28 cellular contexts compared by ENCODE assay signal in the genomic region with DNA sequence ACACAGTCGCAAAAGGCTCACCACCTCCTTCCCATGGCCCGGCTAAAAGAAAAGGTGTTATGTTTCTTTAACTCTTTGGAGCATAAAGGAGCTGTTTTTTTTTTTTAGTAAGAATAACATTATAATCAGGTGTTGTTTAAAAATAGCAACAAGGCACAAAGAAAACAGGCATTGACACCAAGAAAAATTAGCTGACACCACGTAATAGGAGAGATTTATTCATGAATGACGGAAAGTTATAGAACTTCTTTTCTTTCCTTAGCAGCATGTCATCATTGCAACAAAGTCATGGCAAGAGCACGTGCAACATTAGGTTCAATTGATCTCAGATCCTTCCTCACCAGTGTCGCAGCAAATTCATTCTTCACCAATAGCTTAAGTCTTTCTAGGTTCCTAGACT.
"Had no signal": no experiment of that assay in that cellular context is flagged by ENCODE, and none has a peak within 500 bp of the region (broad histone marks: within the 10 kb centered on the region; RNA-seq: fewer than 3 reads in every experiment).

No MANE protein-coding gene starts in this region.

- H3K4me1 ChIP-seq: colonic mucosa, esophagus muscularis mucosa, esophagus squamous epithelium, foreskin keratinocyte, gastrocnemius medialis, gastroesophageal sphincter, heart left ventricle, heart right ventricle had no signal

- H3K9me3 ChIP-seq: colonic mucosa, esophagus muscularis mucosa, esophagus squamous epithelium, gastrocnemius medialis, gastroesophageal sphincter, heart left ventricle had no signal

- FAIRE-seq: colon, endometrium, endothelial cell of umbilical vein, frontal cortex had no signal

- H3K36me3 ChIP-seq: colonic mucosa, esophagus muscularis mucosa, esophagus squamous epithelium, gastrocnemius medialis, gastroesophageal sphincter, heart left ventricle, heart right ventricle had no signal

- DNase-seq: colonic mucosa; cortex of kidney; dermis blood vessel endothelial cell; dorsolateral prefrontal cortex; effector CD4-positive, alpha-beta T cell; effector CD8-positive, alpha-beta T cell; effector memory CD4-positive, alpha-beta T cell; effector memory CD8-positive, alpha-beta T cell; endodermal cell; erythroblast; esophagus squamous epithelium; foreskin fibroblast; foreskin keratinocyte; foreskin melanocyte; gastrocnemius medialis; glutamatergic neuron; head of caudate nucleus; heart left ventricle; heart right ventricle had no signal

- H3K27ac ChIP-seq: colonic mucosa, coronary artery, dorsolateral prefrontal cortex, epithelial cell of prostate, esophagus muscularis mucosa, esophagus squamous epithelium, foreskin keratinocyte, gastrocnemius medialis, gastroesophageal sphincter, heart left ventricle, heart right ventricle had no signal

- H3K4me3 ChIP-seq: colonic mucosa, coronary artery, dorsolateral prefrontal cortex, esophagus muscularis mucosa, esophagus squamous epithelium, gastrocnemius medialis, gastroesophageal sphincter, heart left ventricle, heart right ventricle had no signal

- ATAC-seq: effector memory CD8-positive, alpha-beta T cell; esophagus mucosa; foreskin keratinocyte; gastrocnemius medialis; gastroesophageal sphincter; heart left ventricle; heart right ventricle had no signal

- H3K27me3 ChIP-seq: colonic mucosa, esophagus muscularis mucosa, esophagus squamous epithelium, foreskin keratinocyte, gastrocnemius medialis, gastroesophageal sphincter, heart right ventricle had no signal
